In genomic region chr7:137658194-137658900, GRCh38 we compare ENCODE assay signal across 1 cellular context.
A peak's percentile ranks its signal among the peaks of the same experiment; 100 is the strongest.
TF ChIP-seq lines count a peak whose summit lies in the region.

No MANE protein-coding gene starts in this region.

TF ChIP-seq in H1, 55 proteins besides CTCF, POLR2A, EP300 and RAD21:
- TF ChIP-seq CHD7 (IDR thresholded peaks at IDR 0.05; ENCODE audit: insufficient replicate concordance, low read length) = peak; percentile 18
- peak; percentile 18; the same call in 1 of the 2 replicates for TF ChIP-seq E2F6 (IDR thresholded peaks at IDR 0.05)
- peak; percentile 9; the same call in 1 of the 2 replicates for TF ChIP-seq CEBPB (IDR thresholded peaks at IDR 0.05; ENCODE audit: low read depth, low read length)
- no peak for TF ChIP-seq CTBP2 (IDR thresholded peaks at IDR 0.05; ENCODE audit: borderline replicate concordance, insufficient read depth, insufficient read length, low read length)
- no peak for TF ChIP-seq MAX (IDR thresholded peaks at IDR 0.05)
- TF ChIP-seq SP1 (IDR thresholded peaks at IDR 0.05; ENCODE audit: low read depth, low read length) = 0 out of 2 replicates have a peak, but pooled peaks have one; percentile 15
- TF ChIP-seq BRCA1 (IDR thresholded peaks at IDR 0.05; ENCODE audit: low read depth, low read length) = no peak
TF ChIP-seq in H1: peak in this region for 4.
